ENCODE assay signal across 10 cellular contexts in the genomic region with DNA sequence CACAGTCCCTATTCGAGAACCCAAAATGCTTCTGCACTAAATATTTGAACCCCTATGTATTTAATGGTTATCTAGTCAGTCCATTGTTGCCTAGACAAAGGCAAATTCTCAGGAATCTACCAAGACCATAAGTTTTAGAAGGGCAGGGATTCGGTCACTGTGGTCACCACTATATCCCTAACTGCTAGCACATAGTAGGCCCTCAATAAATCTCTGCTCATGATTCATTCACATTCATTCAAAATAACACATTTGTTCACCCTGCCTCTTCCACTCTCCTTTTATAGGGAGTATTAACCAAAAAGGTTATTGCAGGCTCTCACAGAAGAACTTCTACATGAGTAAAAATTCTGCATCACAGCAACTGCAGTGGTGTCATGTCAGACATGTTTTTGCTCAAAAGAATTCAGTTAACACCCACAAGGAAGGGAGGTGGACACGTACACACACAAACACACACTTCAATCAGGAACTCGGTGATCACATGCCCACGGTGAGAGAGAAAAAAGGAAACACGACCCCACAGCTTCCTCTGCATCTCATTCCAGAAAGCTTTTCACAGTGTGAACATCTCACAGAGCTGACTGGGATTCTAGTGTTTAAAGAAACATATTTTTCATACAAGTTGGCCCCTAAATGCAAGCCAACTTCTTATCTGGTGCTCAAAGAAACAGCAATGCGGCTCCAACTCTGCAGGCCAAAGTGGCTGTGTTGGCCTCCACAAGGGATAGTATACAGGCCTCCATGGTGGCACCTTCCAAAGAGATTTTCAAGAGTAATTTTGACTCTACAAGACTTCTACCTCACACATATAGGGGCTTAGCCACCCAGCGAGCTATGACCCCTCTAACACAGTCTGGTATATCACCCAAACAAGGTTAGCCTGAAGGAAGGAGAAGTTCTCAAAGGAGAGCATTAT.
DNase-seq lines count a peak whose midpoint lies in the region; ATAC-seq lines count a peak whose summit lies in the region.
"Had no signal": no experiment of that assay in that cellular context is flagged by ENCODE, and none has a peak within 500 bp of the region (broad histone marks: within the 10 kb centered on the region; RNA-seq: fewer than 3 reads in every experiment).

No MANE protein-coding gene starts in this region.

- peak overlapping the region; percentile 73 for H3K4me3 Mint-ChIP-seq in T-helper 1 cell treated with Interleukin-12 subunit alpha and Interleukin-12 subunit beta and Interleukin-4 antibody, amounts not matched to agents 30 μg/mL and 1 μg/mL, for 36 hours
- peak overlapping the region; percentile 72 for H3K4me3 Mint-ChIP-seq in stimulated activated memory B cell treated with anti-CD40 and anti-IgM and Interleukin-4, amounts not matched to agents 10 μg/mL and 1 μg/mL and 100 μg/mL, for 72 hours

- ATAC-seq in stimulated activated memory B cell treated with anti-CD40 and anti-IgM and Interleukin-4, amounts not matched to agents 10 μg/mL and 1 μg/mL and 100 μg/mL, for 72 hours, result peak; percentile 18
- ATAC-seq in GM18873 (IDR thresholded peaks at IDR 0.05; ENCODE audit: low FRiP score, unreplicated experiment), result no peak
- ATAC-seq in GM21367 (IDR thresholded peaks at IDR 0.05; ENCODE audit: unreplicated experiment), result no peak

- peak overlapping the region; percentile 93 for H3K27ac Mint-ChIP-seq in T-helper 1 cell treated with Interleukin-12 subunit alpha and Interleukin-12 subunit beta and Interleukin-4 antibody, amounts not matched to agents 30 μg/mL and 1 μg/mL, for 36 hours
- peak overlapping the region; percentile 91 for H3K27ac Mint-ChIP-seq in stimulated activated memory B cell treated with anti-CD40 and anti-IgM and Interleukin-4, amounts not matched to agents 10 μg/mL and 1 μg/mL and 100 μg/mL, for 72 hours

- peaks cover 16% of the 10 kb centered on the region for H3K36me3 Mint-ChIP-seq in T-helper 1 cell treated with Interleukin-12 subunit alpha and Interleukin-12 subunit beta and Interleukin-4 antibody, amounts not matched to agents 30 μg/mL and 1 μg/mL, for 36 hours (ENCODE audit: low read depth)
- peaks cover 10% of the 10 kb centered on the region for H3K36me3 Mint-ChIP-seq in stimulated activated memory B cell treated with anti-CD40 and anti-IgM and Interleukin-4, amounts not matched to agents 10 μg/mL and 1 μg/mL and 100 μg/mL, for 72 hours

- no peaks in the 10 kb centered on the region for H3K9me3 Mint-ChIP-seq in T-helper 1 cell treated with Interleukin-12 subunit alpha and Interleukin-12 subunit beta and Interleukin-4 antibody, amounts not matched to agents 30 μg/mL and 1 μg/mL, for 36 hours
- H3K9me3 Mint-ChIP-seq in stimulated activated memory B cell treated with anti-CD40 and anti-IgM and Interleukin-4, amounts not matched to agents 10 μg/mL and 1 μg/mL and 100 μg/mL, for 72 hours, result no peaks in the 10 kb centered on the region

- DNase-seq in NOMO-1 treated with DMSO at 0.1 percent for 48 hours (lab: John Stamatoyannopoulos, UW; ENCODE audit: unreplicated experiment) (peak; percentile 40), NOMO-1 treated with dmso at 0.1 percent for 144 hours (lab: John Stamatoyannopoulos, UW; ENCODE audit: unreplicated experiment) (no peak), germinal center (ENCODE audit: low spot score) (peak; percentile 10), HUDEP-2 (lab: John Stamatoyannopoulos, UW; ENCODE audit: unreplicated experiment in 76 of 76) (no peak)
- DNase-seq: 8988T, NCI-H2029 had no signal

- peaks cover 88% of the 10 kb centered on the region for H3K4me1 Mint-ChIP-seq in T-helper 1 cell treated with Interleukin-12 subunit alpha and Interleukin-12 subunit beta and Interleukin-4 antibody, amounts not matched to agents 30 μg/mL and 1 μg/mL, for 36 hours (ENCODE audit: low read depth)
- H3K4me1 Mint-ChIP-seq in stimulated activated memory B cell treated with anti-CD40 and anti-IgM and Interleukin-4, amounts not matched to agents 10 μg/mL and 1 μg/mL and 100 μg/mL, for 72 hours, result peaks cover 86% of the 10 kb centered on the region

- H3K27me3 Mint-ChIP-seq in T-helper 1 cell treated with Interleukin-12 subunit alpha and Interleukin-12 subunit beta and Interleukin-4 antibody, amounts not matched to agents 30 μg/mL and 1 μg/mL, for 36 hours (ENCODE audit: low read depth), result no peaks in the 10 kb centered on the region
- no peaks in the 10 kb centered on the region for H3K27me3 Mint-ChIP-seq in stimulated activated memory B cell treated with anti-CD40 and anti-IgM and Interleukin-4, amounts not matched to agents 10 μg/mL and 1 μg/mL and 100 μg/mL, for 72 hours

Comparison
In these comparisons a context has a peak if more than half of its experiments do, and no peak if none do; other contexts are left out.
1. DNase-seq: peak in NOMO-1 treated with DMSO at 0.1 percent for 48 hours (single experiment) and germinal center (single experiment); none in NOMO-1 treated with dmso at 0.1 percent for 144 hours (single experiment) and HUDEP-2 (0 of 76).